ENCODE assay signal across 1 cellular context in the genomic region with DNA sequence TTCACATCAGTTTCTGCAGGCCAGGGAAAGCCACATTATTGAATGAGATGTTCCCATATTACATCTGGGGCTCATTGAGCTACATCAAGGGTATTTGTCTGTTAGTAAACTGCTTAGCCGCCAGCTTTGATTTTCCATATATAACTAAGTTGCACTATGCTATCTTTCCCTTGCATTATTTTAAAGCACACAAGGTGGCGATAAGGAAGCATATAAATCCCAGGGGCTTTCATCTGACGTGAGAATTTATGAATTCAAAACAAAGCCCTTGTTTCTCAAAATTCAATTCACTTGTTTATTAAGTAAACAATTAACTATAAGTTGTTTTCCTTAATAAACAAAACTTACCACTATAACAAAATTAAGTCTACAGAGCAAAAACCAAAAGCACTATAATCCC.
TF ChIP-seq lines count a peak whose summit lies in the region.

No MANE protein-coding gene starts in this region.

TF ChIP-seq in SK-N-SH treated with all-trans-retinoic acid at 6 μM for 48 hours, 23 proteins besides CTCF, POLR2A, EP300 and RAD21 (continued from another document):
- TF ChIP-seq ZC3H10 (CRISPR knock-in tag; IDR thresholded peaks at IDR 0.05) = no peak
- TF ChIP-seq, protein P1, sequence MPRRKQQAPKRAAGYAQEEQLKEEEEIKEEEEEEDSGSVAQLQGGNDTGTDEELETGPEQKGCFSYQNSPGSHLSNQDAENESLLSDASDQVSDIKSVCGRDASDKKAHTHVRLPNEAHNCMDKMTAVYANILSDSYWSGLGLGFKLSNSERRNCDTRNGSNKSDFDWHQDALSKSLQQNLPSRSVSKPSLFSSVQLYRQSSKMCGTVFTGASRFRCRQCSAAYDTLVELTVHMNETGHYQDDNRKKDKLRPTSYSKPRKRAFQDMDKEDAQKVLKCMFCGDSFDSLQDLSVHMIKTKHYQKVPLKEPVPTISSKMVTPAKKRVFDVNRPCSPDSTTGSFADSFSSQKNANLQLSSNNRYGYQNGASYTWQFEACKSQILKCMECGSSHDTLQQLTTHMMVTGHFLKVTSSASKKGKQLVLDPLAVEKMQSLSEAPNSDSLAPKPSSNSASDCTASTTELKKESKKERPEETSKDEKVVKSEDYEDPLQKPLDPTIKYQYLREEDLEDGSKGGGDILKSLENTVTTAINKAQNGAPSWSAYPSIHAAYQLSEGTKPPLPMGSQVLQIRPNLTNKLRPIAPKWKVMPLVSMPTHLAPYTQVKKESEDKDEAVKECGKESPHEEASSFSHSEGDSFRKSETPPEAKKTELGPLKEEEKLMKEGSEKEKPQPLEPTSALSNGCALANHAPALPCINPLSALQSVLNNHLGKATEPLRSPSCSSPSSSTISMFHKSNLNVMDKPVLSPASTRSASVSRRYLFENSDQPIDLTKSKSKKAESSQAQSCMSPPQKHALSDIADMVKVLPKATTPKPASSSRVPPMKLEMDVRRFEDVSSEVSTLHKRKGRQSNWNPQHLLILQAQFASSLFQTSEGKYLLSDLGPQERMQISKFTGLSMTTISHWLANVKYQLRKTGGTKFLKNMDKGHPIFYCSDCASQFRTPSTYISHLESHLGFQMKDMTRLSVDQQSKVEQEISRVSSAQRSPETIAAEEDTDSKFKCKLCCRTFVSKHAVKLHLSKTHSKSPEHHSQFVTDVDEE (CRISPR knock-in tag; IDR thresholded peaks at IDR 0.05) = no peak
